Comparison of ENCODE assay signal across 8 cellular contexts in genomic region chr12:103924761-103925641, GRCh38. TPM values are rescaled to one million over a fixed set of nuclear protein-coding genes. Genes with fewer than 3 reads are reported as not detected.
DNase-seq lines count a peak whose midpoint lies in the region; ATAC-seq and TF ChIP-seq lines count a peak whose summit lies in the region.

No MANE protein-coding gene starts in this region.

- peak; percentile 26 for ATAC-seq in HG02763 (IDR thresholded peaks at IDR 0.05; ENCODE audit: unreplicated experiment)
- ATAC-seq in aorta (ENCODE audit: low FRiP score) = no peak

- peak; percentile 35 to 42 for DNase-seq in activated CD4-positive, alpha-beta T cell treated with anti-CD3 and anti-CD28 coated beads for 4 hours
- DNase-seq in activated CD4-positive, alpha-beta T cell treated with anti-CD3 and anti-CD28 coated beads for 1 hour = no peak
- DNase-seq in NCI-H446 treated with DMSO at 0.1 percent for 48 hours (lab: John Stamatoyannopoulos, UW) = peak; percentile 49
- peak; percentile 90 for DNase-seq in brain microvascular endothelial cell
- DNase-seq in stimulated activated CD8-positive, alpha-beta memory T cell treated with anti-CD3 and anti-CD28 coated beads, Interleukin-7, amount 100 ng/mL, for 4 hours (ENCODE audit: low read depth in 2 of 2) = peak; percentile 20 to 21
- no peak for DNase-seq in GM19238 (ENCODE audit: insufficient read length, low spot score)
- DNase-seq in aorta = no peak

- no peaks in the 10 kb centered on the region for H3K27me3 ChIP-seq in brain microvascular endothelial cell (replicated peaks)
- H3K27me3 ChIP-seq in aorta (ENCODE audit: control insufficient read depth in 1 of 2, insufficient read depth in 2 of 2, low read length in 1 of 2) = no peaks in the 10 kb centered on the region

- in situ Hi-C loops in brain microvascular endothelial cell (cut with HindIII; ENCODE audit: low pct_ligation_motif_present, low sequenced_read_pairs) = no loop called here

- intact Hi-C loops in aorta (cut with DNase I) = loop anchor here in 1 of 2 donors (5.0 kb wide), 1 partner anchor 43 kb away; no protein-coding TSS in a partner anchor

- no peak for TF ChIP-seq CTCF in brain microvascular endothelial cell (IDR thresholded peaks at IDR 0.05; ENCODE audit: low read depth, low read length, missing control alignments)

- H3K9me3 ChIP-seq in aorta (ENCODE audit: control insufficient read depth, low read length) = no peaks in the 10 kb centered on the region

- H3K4me3 ChIP-seq in brain microvascular endothelial cell (ENCODE audit: low read depth, low read length) (no peak overlapping the region), aorta (ENCODE audit: low read length in 2 of 2) (no peak overlapping the region)

- H3K36me3 ChIP-seq in brain microvascular endothelial cell (replicated peaks) (no peaks in the 10 kb centered on the region), aorta (ENCODE audit: control insufficient read depth in 1 of 2, insufficient read depth in 2 of 2, low read length in 1 of 2) (no peaks in the 10 kb centered on the region)

- H3K4me1 ChIP-seq in aorta (ENCODE audit: control insufficient read depth in 1 of 2, insufficient read depth in 2 of 2, low read length in 2 of 2) = no peaks in the 10 kb centered on the region

- H3K27ac ChIP-seq in brain microvascular endothelial cell (no peak overlapping the region), aorta (ENCODE audit: low read depth in 1 of 2, low read length in 2 of 2) (no peak overlapping the region)

- 82 to 84% methylated on average over 9 of the region's 9 CpGs for WGBS in aorta, 2 donors

RNA-seq across cellular contexts. Expression of gene HSP90B1, which starts 5.2 kb away (rescaled TPM):
- total RNA-seq in aorta = 100 to 1,000 TPM; 641 to 818 TPM
- polyA plus RNA-seq in aorta = 100 to 1,000 TPM; 458 to 512 TPM

RNA-seq across cellular contexts. Expression of gene TDG, which starts 40.7 kb away (rescaled TPM):
- total RNA-seq in aorta = 10 to 100 TPM; 20.4 to 22.2 TPM
- polyA plus RNA-seq in aorta = 1 to 10 TPM; 6.8 to 8.9 TPM

Comparison
In these comparisons a context has a peak if more than half of its experiments do, and no peak if none do; other contexts are left out.
1. DNase-seq: peak in activated CD4-positive, alpha-beta T cell treated with anti-CD3 and anti-CD28 coated beads for 4 hours (2 of 2), NCI-H446 treated with DMSO at 0.1 percent for 48 hours (single experiment), brain microvascular endothelial cell (single experiment) and stimulated activated CD8-positive, alpha-beta memory T cell treated with anti-CD3 and anti-CD28 coated beads, Interleukin-7, amount 100 ng/mL, for 4 hours (2 of 2); none in activated CD4-positive, alpha-beta T cell treated with anti-CD3 and anti-CD28 coated beads for 1 hour (single experiment), GM19238 (single experiment) and aorta (0 of 2).